Comparison of ENCODE assay signal across 30 cellular contexts in the genomic region with DNA sequence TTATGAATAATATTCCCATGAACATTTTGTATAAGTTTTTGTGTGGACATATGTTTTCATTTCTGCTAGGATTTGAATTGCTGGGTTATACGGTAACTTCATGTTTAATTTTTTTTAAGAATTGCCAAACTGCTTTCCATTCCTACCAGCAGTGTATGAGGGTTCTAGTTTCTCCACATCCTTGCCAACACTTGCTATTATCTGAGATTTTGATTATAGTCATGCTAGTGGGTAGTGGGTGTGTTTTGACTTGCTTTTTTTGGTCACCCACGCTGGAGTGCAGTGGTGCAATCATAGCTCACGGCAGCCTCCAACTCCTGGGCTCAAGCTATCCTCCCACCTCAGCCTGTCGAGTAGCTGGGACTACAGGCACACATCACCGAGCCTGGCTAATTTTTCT. TPM values are rescaled to one million over a fixed set of nuclear protein-coding genes. Genes with fewer than 3 reads are reported as not detected.
"Had no signal": no experiment of that assay in that cellular context is flagged by ENCODE, and none has a peak within 500 bp of the region (broad histone marks: within the 10 kb centered on the region; RNA-seq: fewer than 3 reads in every experiment).

No MANE protein-coding gene starts in this region.

- H2AFZ ChIP-seq: hepatocyte had no signal

- H3K27ac ChIP-seq: coronary artery, epithelial cell of prostate, gastroesophageal sphincter, heart left ventricle, hepatocyte, left lung, lower lobe of right lung had no signal

- FAIRE-seq: colon, endometrium, frontal cortex, islet of Langerhans, keratinocyte had no signal

- ATAC-seq: effector memory CD8-positive, alpha-beta T cell; esophagus mucosa; gastroesophageal sphincter; heart left ventricle; left cardiac atrium; left lung; left ventricle myocardium superior; lower lobe of right lung; mucosa of descending colon had no signal

- H3K4me3 ChIP-seq: coronary artery, esophagus squamous epithelium, gastroesophageal sphincter, heart left ventricle, hepatocyte, left lung, lower lobe of right lung, mucosa of descending colon had no signal

- H3K9me3 ChIP-seq: esophagus squamous epithelium, gastroesophageal sphincter, lower lobe of right lung, mucosa of descending colon had no signal

- DNase-seq: effector CD8-positive, alpha-beta T cell; effector memory CD8-positive, alpha-beta T cell; endodermal cell; erythroblast; esophagus squamous epithelium; foreskin fibroblast; hypothalamus; immature natural killer cell; left cardiac atrium; left lung; left ventricle myocardium superior; lower lobe of right lung; mesenchymal stem cell; mucosa of descending colon; naive B cell had no signal

- H3K4me2 ChIP-seq: hepatocyte had no signal

- H3K36me3 ChIP-seq: esophagus squamous epithelium, gastroesophageal sphincter, heart left ventricle, left lung, lower lobe of right lung had no signal

- H3K27me3 ChIP-seq: esophagus squamous epithelium, gastroesophageal sphincter, heart left ventricle, hepatocyte, left lung had no signal

RNA-seq across cellular contexts. Expression of gene SDR42E2, which starts 40.8 kb away (rescaled TPM):
- total RNA-seq: endodermal cell, esophagus mucosa, esophagus squamous epithelium, frontal cortex, gastroesophageal sphincter, heart left ventricle, hepatocyte, kidney epithelial cell, left cardiac atrium, left ventricle myocardium superior, lower leg skin, mesenteric fat pad, mucosa of descending colon, myocyte had no signal
- polyA plus RNA-seq: heart left ventricle, hepatocyte, keratinocyte had no signal
